In genomic region chr4:55013431-55013955, GRCh38 we compare ENCODE assay signal across 24 cellular contexts.
"Had no signal": no experiment of that assay in that cellular context is flagged by ENCODE, and none has a peak within 500 bp of the region (broad histone marks: within the 10 kb centered on the region; RNA-seq: fewer than 3 reads in every experiment).

No MANE protein-coding gene starts in this region.

- H3K4me1 ChIP-seq: left lung, prostate gland, right atrium auricular region had no signal

- H3K4me3 ChIP-seq: body of pancreas, esophagus muscularis mucosa, gastroesophageal sphincter, left lung, lung, ovary, prostate gland, right atrium auricular region, thyroid gland had no signal

- H3K27me3 ChIP-seq: body of pancreas, esophagus muscularis mucosa, gastroesophageal sphincter, left lung, ovary, right atrium auricular region, thyroid gland had no signal

- H3K36me3 ChIP-seq: esophagus muscularis mucosa, gastroesophageal sphincter, left lung, ovary, prostate gland, right atrium auricular region, thyroid gland had no signal

- H3K27ac ChIP-seq: left lung, ovary, prostate gland, right atrium auricular region, thyroid gland had no signal

- H3K9me3 ChIP-seq: body of pancreas, esophagus muscularis mucosa, gastroesophageal sphincter, left lung, ovary, prostate gland, right atrium auricular region, thyroid gland had no signal

- DNase-seq: activated CD4-positive, alpha-beta memory T cell treated with anti-CD3 and anti-CD28 coated beads, Interleukin-2, amount 10 ng/mL, durations not matched to agents 7 days and 5 days; activated CD4-positive, alpha-beta T cell treated with anti-CD3 and anti-CD28 coated beads, Interleukin-2, amount 10 ng/mL, durations not matched to agents 24 days and 14 days; activated effector memory CD4-positive, alpha-beta T cell treated with Interleukin-2 at 50 U/mL for 16 hours; activated naive CD4-positive, alpha-beta T cell treated with anti-CD3 and anti-CD28 coated beads for 36 hours; activated naive CD8-positive, alpha-beta T cell treated with anti-CD3 and anti-CD28 coated beads, Interleukin-2, amount 10 ng/mL, durations not matched to agents 7 days and 5 days; activated T-cell treated with anti-CD3 and anti-CD28 coated beads, Interleukin-2, amount 50 U/mL, for 72 hours; amygdala; body of pancreas; caudate nucleus; effector memory CD4-positive, alpha-beta T cell; head of caudate nucleus; kidney; left lung; natural killer cell; ovary; stimulated activated CD4-positive, alpha-beta T cell treated with anti-CD3 and anti-CD28 coated beads, Interleukin-4, amount 100 ng/mL, for 4 hours; stimulated activated naive CD8-positive, alpha-beta T cell treated with anti-CD3 and anti-CD28 coated beads, Interleukin-15, Interleukin-2, amounts not matched to agents 100 U/mL and 50 U/mL, for 24 hours; substantia nigra had no signal
